Comparison of ENCODE assay signal across 23 cellular contexts in genomic region chr22:22022977-22023534, GRCh38. TPM values are rescaled to one million over a fixed set of nuclear protein-coding genes. Genes with fewer than 3 reads are reported as not detected.
DNase-seq lines count a peak whose midpoint lies in the region; ATAC-seq, FAIRE-seq and TF ChIP-seq lines count a peak whose summit lies in the region.
"Had no signal": no experiment of that assay in that cellular context is flagged by ENCODE, and none has a peak within 500 bp of the region (broad histone marks: within the 10 kb centered on the region; RNA-seq: fewer than 3 reads in every experiment).

No MANE protein-coding gene starts in this region.

- H3K4me3 ChIP-seq in GM12865 (ENCODE audit: low read depth, low read length), result no peak overlapping the region
- H3K4me3 ChIP-seq in GM12878, result peak overlapping the region; percentile 45; the same call in 1 of the 2 replicates
- H3K4me3 ChIP-seq: PC-9 had no signal

- no peaks in the 10 kb centered on the region for H3K27me3 Mint-ChIP-seq in stimulated activated memory B cell treated with anti-CD40 and anti-IgM and Interleukin-4, amounts not matched to agents 10 μg/mL and 1 μg/mL and 100 μg/mL, for 72 hours

- intact Hi-C loops in GM12878 (cut with micrococcal nuclease; ENCODE audit: unreplicated experiment), result no loop called here
- intact Hi-C loops in left ventricle myocardium superior (cut with micrococcal nuclease), result no loop called here

- CTCF ChIA-PET in GM12878 (lab: Yijun Ruan, JAX), result interaction anchor here (1.1 to 1.5 kb wide), 4 partner anchors 19 to 937 kb away, joined by 3 to 6 read pairs (median 3); no protein-coding TSS in a partner anchor

- no peak for TF ChIP-seq RAD21 in GM12878 (IDR thresholded peaks at IDR 0.05; ENCODE audit: insufficient read depth, low read depth, low read length)

- POLR2A ChIA-PET in GM12878 (lab: Charles Lee), result interaction anchor here (1.2 kb wide), 1 partner anchor 41 kb away, joined by 4 read pairs; the partner anchor contains the start of gene TOP3B

- H3K9ac ChIP-seq in GM12878 (ENCODE audit: control insufficient read depth, insufficient read depth, low read length), result peak overlapping the region; percentile 42; the same call in 1 of the 2 replicates

- no peak for ATAC-seq in GM12878
- ATAC-seq in stimulated activated memory B cell treated with anti-CD40 and anti-IgM and Interleukin-4, amounts not matched to agents 10 μg/mL and 1 μg/mL and 100 μg/mL, for 72 hours, result no peak
- ATAC-seq in left ventricle myocardium superior, result no peak
- ATAC-seq in GM19035 (IDR thresholded peaks at IDR 0.05; ENCODE audit: unreplicated experiment), result no peak
- ATAC-seq: SK-N-SH treated with all-trans-retinoic acid at 6 μM for 48 hours had no signal

- H3K4me1 ChIP-seq in GM12878 (ENCODE audit: control insufficient read depth, insufficient read depth, low read length), result peaks cover 44% of the 10 kb centered on the region

- H3K27me3 ChIP-seq in GM12878 (replicated peaks in 1 of 2; ENCODE audit: control insufficient read depth in 2 of 2, insufficient read depth in 2 of 2, low read length in 1 of 2), result no peaks in the 10 kb centered on the region

- TF ChIP-seq POLR2A in GM12878 (IDR thresholded peaks at IDR 0.05; ENCODE audit: low read depth, low read length), result no peak

- peak overlapping the region; percentile 92 for H3K27ac ChIP-seq in GM12878 (ENCODE audit: control insufficient read depth, insufficient read depth)
- H3K27ac ChIP-seq: HL-60, PC-9, RWPE1 had no signal

- SMC1A ChIA-PET in GM12878 (lab: Charles Lee; ENCODE audit: uncharacterized antibody, unreplicated experiment), result interaction anchor here (1.0 to 1.7 kb wide), 4 partner anchors 12 to 25 kb away, joined by 3 to 5 read pairs (median 4); no protein-coding TSS in a partner anchor

- BruUV-seq in GM12878 (replicated peaks; lab: Mats Ljungman, UMichigan), result no TSS peak

- peak overlapping the region; percentile 70 for H3K4me2 ChIP-seq in GM12878 (ENCODE audit: control insufficient read depth, insufficient read depth)
- H3K4me2 ChIP-seq: PC-9 had no signal

- WGBS in GM12878 (ENCODE audit: insufficient coverage, insufficient replicate concordance, low lambda C conversion rate, missing lambda C conversion rate), result 55% methylated on average over 6 of the region's 6 CpGs

- TF ChIP-seq EP300 in GM12878 (IDR thresholded peaks at IDR 0.05; ENCODE audit: borderline replicate concordance in 1 of 2, control insufficient read depth in 1 of 2, low read depth in 2 of 2, low read length in 2 of 2), result no peak

- no peaks in the 10 kb centered on the region for H3K9me3 ChIP-seq in GM12878 (replicated peaks; ENCODE audit: control insufficient read depth, insufficient read depth, low read length)

- TF ChIP-seq CTCF in GM12865 (IDR thresholded peaks at IDR 0.05; ENCODE audit: insufficient read depth, low read depth, low read length, missing control alignments) (no peak), GM12878 (IDR thresholded peaks at IDR 0.05 in 2 of 3, conservative IDR thresholded peaks at IDR 0.05 in 1 of 3; ENCODE audit: control insufficient read depth in 2 of 3, extremely low read depth in 1 of 3, insufficient read depth in 1 of 3, low read depth in 3 of 3, low read length in 3 of 3) (no peak)

- H2AFZ ChIP-seq in GM12878 (ENCODE audit: control insufficient read depth, low read depth, low read length), result peak overlapping the region; percentile 25
- H2AFZ ChIP-seq: PC-9 had no signal

- in situ Hi-C loops in GM12878 (cut with MboI), result no loop called here

- H3K36me3 Mint-ChIP-seq in stimulated activated memory B cell treated with anti-CD40 and anti-IgM and Interleukin-4, amounts not matched to agents 10 μg/mL and 1 μg/mL and 100 μg/mL, for 72 hours, result peaks cover 45% of the 10 kb centered on the region
- H3K36me3 Mint-ChIP-seq: CD14-positive monocyte had no signal

- DNase-seq in GM12865 (ENCODE audit: low read depth) (peak; percentile 82), HT1080 (ENCODE audit: low read depth) (peak; percentile 9), GM12878 (ENCODE audit: low read depth, low spot score) (no peak), left ventricle myocardium superior (no peak), midbrain (lab: John Stamatoyannopoulos, UW) (no peak)
- DNase-seq: DMS79 treated with DMSO at 0.1 percent for 48 hours, H9, IMR-90, NCI-H1105, NCI-H2081, NCI-H2171 treated with DMSO at 0.1 percent for 48 hours, NCI-H446 treated with DMSO at 0.1 percent for 48 hours, NCI-H69, PC-9, SIG-M5, T-helper 1 cell had no signal

- peak overlapping the region; percentile 97 for H3K27ac Mint-ChIP-seq in stimulated activated memory B cell treated with anti-CD40 and anti-IgM and Interleukin-4, amounts not matched to agents 10 μg/mL and 1 μg/mL and 100 μg/mL, for 72 hours
- H3K27ac Mint-ChIP-seq: H9 had no signal

- H3K36me3 ChIP-seq in GM12878 (ENCODE audit: control insufficient read depth in 2 of 2, insufficient read depth in 2 of 2, low read length in 1 of 2), result no peaks in the 10 kb centered on the region

- RAD21 ChIA-PET in GM12878 (lab: Charles Lee; ENCODE audit: unreplicated experiment), result no interaction called here

- H3K79me2 ChIP-seq in GM12878 (ENCODE audit: control insufficient read depth, insufficient read depth, low read length), result 0 out of 2 replicates have a peak, but pooled peaks cover 5% of the 10 kb centered on the region

- H3K9me3 Mint-ChIP-seq in stimulated activated memory B cell treated with anti-CD40 and anti-IgM and Interleukin-4, amounts not matched to agents 10 μg/mL and 1 μg/mL and 100 μg/mL, for 72 hours, result no peaks in the 10 kb centered on the region

- FAIRE-seq in GM12878 (lab: Jason Lieb, UNC), result no peak
- FAIRE-seq: HTR-8/SVneo had no signal

- H4K20me1 ChIP-seq in GM12878 (ENCODE audit: control insufficient read depth, insufficient read depth), result no peaks in the 10 kb centered on the region

- peaks cover 31% of the 10 kb centered on the region for H3K4me1 Mint-ChIP-seq in stimulated activated memory B cell treated with anti-CD40 and anti-IgM and Interleukin-4, amounts not matched to agents 10 μg/mL and 1 μg/mL and 100 μg/mL, for 72 hours

- no peak overlapping the region for H3K4me3 Mint-ChIP-seq in stimulated activated memory B cell treated with anti-CD40 and anti-IgM and Interleukin-4, amounts not matched to agents 10 μg/mL and 1 μg/mL and 100 μg/mL, for 72 hours
- H3K4me3 Mint-ChIP-seq: CD14-positive monocyte, H9 had no signal

TF ChIP-seq in GM12878, 131 proteins besides CTCF, POLR2A, EP300 and RAD21:
- TF ChIP-seq IKZF1 (conservative IDR thresholded peaks at IDR 0.05), result peak; percentile 60; the same call in 1 of the 2 replicates
- TF ChIP-seq MEF2A (IDR thresholded peaks at IDR 0.05; ENCODE audit: insufficient read depth, low read depth, low read length), result 0 out of 2 replicates have a peak, but pooled peaks have one; percentile 27
- TF ChIP-seq CBFB (IDR thresholded peaks at IDR 0.05; ENCODE audit: low read depth), result peak; percentile 64; the same call in 1 of the 2 replicates
- peak; percentile 46; the same call in 1 of the 2 replicates for TF ChIP-seq IRF4 (IDR thresholded peaks at IDR 0.05; ENCODE audit: low read depth, low read length)
- no peak for TF ChIP-seq POU2F2 (IDR thresholded peaks at IDR 0.05; ENCODE audit: borderline replicate concordance, low read depth, low read length)
- peak; percentile 63; the same call in 1 of the 2 replicates for TF ChIP-seq DPF2 (IDR thresholded peaks at IDR 0.05)
- peak; percentile 89 for TF ChIP-seq JUNB (IDR thresholded peaks at IDR 0.05)
- peak; percentile 89 for TF ChIP-seq EED (IDR thresholded peaks at IDR 0.05; ENCODE audit: low read depth)
- TF ChIP-seq SIX5 (IDR thresholded peaks at IDR 0.05; ENCODE audit: low read depth, low read length, severe bottlenecking), result no peak
- TF ChIP-seq GATAD2B (conservative IDR thresholded peaks at IDR 0.05; ENCODE audit: low read depth), result 0 out of 2 replicates have a peak, but pooled peaks have one; percentile 55
- no peak for TF ChIP-seq CREB1 (IDR thresholded peaks at IDR 0.05; ENCODE audit: low read depth)
- peak; percentile 88 for TF ChIP-seq NR2F1 (conservative IDR thresholded peaks at IDR 0.05)
- TF ChIP-seq CREM (IDR thresholded peaks at IDR 0.05; ENCODE audit: low read depth), result peak; percentile 84

RNA-seq across cellular contexts. Expression of gene TOP3B, which starts 40.5 kb away (rescaled TPM):
- 42.5 and 48.9 TPM in 2 replicates for total RNA-seq in HT1080 (2014; rRNA removed; shearing (Covaris generic))
- 14.3 and 17.5 TPM in 2 replicates for polyA plus RNA-seq in HT1080 (2015; cell fraction: cytosol; rRNA removed)
- 82.7 and 96.4 TPM in 2 replicates for polyA plus RNA-seq in HT1080 (2015; cell fraction: nucleus; rRNA removed)
- 173 TPM in 2 replicates for total RNA-seq in GM12878 (2013; cell fraction: nucleolus; rRNA removed)
- total RNA-seq in GM12878 (2014; rRNA removed) (43.5 and 47.3 TPM in 2 replicates), GM12878 (2014; rRNA removed; fragmentation: Illumina TruSeq; extraction: Trizol) (19.9 and 22.1 TPM in 2 replicates), GM12878 (2021) (41.9 and 47.1 TPM in 2 replicates), left ventricle myocardium superior (13.1 TPM)
- 7.4 TPM for polyA plus RNA-seq in GM12878 (2011; ENCODE audit: low read depth)
- polyA plus RNA-seq in GM12878 (2011; rRNA removed) (7.4 and 12.4 TPM in 2 replicates), GM12878 (2014; fragmentation: Illumina TruSeq; extraction: Trizol) (12.8 and 29.6 TPM in 2 replicates), GM12878 (2014; fragmentation: Nextera tagmentation; extraction: Ambion mirVana) (1 to 10 TPM in 1 of 2 experiments, under 1 TPM in 1; 0.60 to 1.6 TPM), GM12878 (2014; rRNA removed) (40.9 and 47.9 TPM in 2 replicates), GM12878 (2016; fragmentation: Nextera tagmentation; extraction: Ambion mirVana) (10 to 100 TPM; 37.8 to 45.2 TPM)
- polyA plus RNA-seq in GM12878 (2011; cell fraction: cytosol; rRNA removed), result 15.5 and 17.6 TPM in 2 replicates
- 137 and 161 TPM in 2 replicates for polyA plus RNA-seq in GM12878 (2011; cell fraction: nucleus; rRNA removed)
- 16.8 and 19.0 TPM in 2 replicates for polyA plus RNA-seq in GM12878 (2012)
- 17.1 and 23.3 TPM in 2 replicates for polyA minus RNA-seq in GM12878 (2011; rRNA and poly(A)+ RNA removed)
- 6.9 and 8.7 TPM in 2 replicates for polyA minus RNA-seq in GM12878 (2011; cell fraction: cytosol; rRNA and poly(A)+ RNA removed)
- polyA minus RNA-seq in GM12878 (2011; cell fraction: nucleus; rRNA and poly(A)+ RNA removed), result 31.7 and 48.4 TPM in 2 replicates

Comparison
In these comparisons a context has a peak if more than half of its experiments do, and no peak if none do; other contexts are left out.
1. DNase-seq: peak in GM12865 (single experiment) and HT1080 (single experiment); none in GM12878 (single experiment), left ventricle myocardium superior (single experiment) and midbrain (single experiment).